13 cellular contexts compared by ENCODE assay signal in genomic region chr13:106530209-106530906, GRCh38. TPM values are rescaled to one million over a fixed set of nuclear protein-coding genes. Genes with fewer than 3 reads are reported as not detected.
DNase-seq lines count a peak whose midpoint lies in the region; ATAC-seq, FAIRE-seq and TF ChIP-seq lines count a peak whose summit lies in the region.
"Had no signal": no experiment of that assay in that cellular context is flagged by ENCODE, and none has a peak within 500 bp of the region (broad histone marks: within the 10 kb centered on the region; RNA-seq: fewer than 3 reads in every experiment).

No MANE protein-coding gene starts in this region.

- no peak overlapping the region for H2BK20ac ChIP-seq in H1 (ENCODE audit: low read length)

- TF ChIP-seq EP300 in H1 (IDR thresholded peaks at IDR 0.05; ENCODE audit: borderline replicate concordance in 1 of 2, low read depth in 2 of 2, low read length in 2 of 2) = no peak

- ATAC-seq in heart left ventricle (peak in 1 of 4 donors; percentile 57), left ventricle myocardium superior (no peak), upper lobe of right lung (no peak), HG03571 (IDR thresholded peaks at IDR 0.05; ENCODE audit: unreplicated experiment) (no peak)
- ATAC-seq: T-helper 17 cell had no signal

- H3K14ac ChIP-seq in H1 (ENCODE audit: insufficient read length) = no peak overlapping the region

- no peaks in the 10 kb centered on the region for H3K9me3 Mint-ChIP-seq in mesothelial cell of epicardium

- H3K23me2 ChIP-seq in H1 (ENCODE audit: low read depth, low read length) = peaks cover 9% of the 10 kb centered on the region

- TF ChIP-seq CTCF in heart left ventricle (IDR thresholded peaks at IDR 0.05) (no peak), H1 (IDR thresholded peaks at IDR 0.05; ENCODE audit: control extremely low read depth in 1 of 3, insufficient read depth in 1 of 3, low read depth in 1 of 3, low read length in 3 of 3) (no peak), mesothelial cell of epicardium (IDR thresholded peaks at IDR 0.05; ENCODE audit: unreplicated experiment) (no peak), upper lobe of right lung (IDR thresholded peaks at IDR 0.05) (no peak)

- H3K9ac ChIP-seq in H1 (replicated peaks in 1 of 4; ENCODE audit: extremely low read depth in 1 of 4, low read depth in 3 of 4, low read length in 3 of 4) = no peak overlapping the region

- peak overlapping the region; percentile 95 for H3K27ac Mint-ChIP-seq in mesothelial cell of epicardium
- H3K27ac Mint-ChIP-seq: T-helper 17 cell had no signal

- H3K27ac ChIP-seq in heart left ventricle = peak overlapping the region in 6 of 12 donors; percentile 23 to 49 (median 41)
- H3K27ac ChIP-seq in H1 (ENCODE audit: low read depth, low read length) = no peak overlapping the region
- H3K27ac ChIP-seq in upper lobe of right lung = peak overlapping the region; percentile 85

- peak overlapping the region in 10 of 12 donors; percentile 7 to 83 (median 75) for H3K4me3 ChIP-seq in heart left ventricle
- H3K4me3 ChIP-seq in H1 (ENCODE audit: extremely low read depth in 1 of 4, insufficient read depth in 2 of 4, low read depth in 3 of 4, low read length in 4 of 4) = peak overlapping the region in 2 of 4 experiments; percentile 8 to 27; a peak in 1 of 8 replicates
- H3K4me3 ChIP-seq in upper lobe of right lung = peak overlapping the region; percentile 62

- DNase-seq in heart left ventricle = peak in 1 of 5 donors; percentile 29
- no peak for DNase-seq in left ventricle myocardium superior
- DNase-seq in H1 (ENCODE audit: low read depth in 1 of 2, low spot score in 2 of 2) = no peak
- DNase-seq in mesothelial cell of epicardium (ENCODE audit: low spot score in 2 of 2, unreplicated experiment in 2 of 2) = no peak
- DNase-seq in upper lobe of right lung = no peak
- DNase-seq in stimulated activated CD8-positive, alpha-beta memory T cell treated with anti-CD3 and anti-CD28 coated beads, Interleukin-4, amount 100 ng/mL, for 48 hours = no peak
- DNase-seq in stimulated activated CD4-positive, alpha-beta T cell treated with anti-CD3 and anti-CD28 coated beads, Interleukin-4, amount 100 ng/mL, for 24 hours = no peak
- DNase-seq: ACHN; foreskin melanocyte; H7; stimulated activated CD4-positive, alpha-beta T cell treated with anti-CD3 and anti-CD28 coated beads, Interleukin-2, amount 100 ng/mL, for 24 hours; T-helper 17 cell had no signal

- no peaks in the 10 kb centered on the region; the same call in 1 of the 2 replicates for H3K79me1 ChIP-seq in H1 (ENCODE audit: low read depth, low read length)

- no peak overlapping the region for H2BK15ac ChIP-seq in H1 (ENCODE audit: low read length)

- no peak overlapping the region for H2BK5ac ChIP-seq in H1 (ENCODE audit: low read depth, low read length)

- FAIRE-seq in H1 (lab: Jason Lieb, UNC) = peak; percentile 7

- no peak overlapping the region for H2AFZ ChIP-seq in H1 (ENCODE audit: low read length)

- H3K27me3 Mint-ChIP-seq in mesothelial cell of epicardium (ENCODE audit: low read depth) = no peaks in the 10 kb centered on the region

- no peak overlapping the region for H4K91ac ChIP-seq in H1 (replicated peaks; ENCODE audit: insufficient read length, low read length)

- H3K23ac ChIP-seq in H1 (ENCODE audit: insufficient read length) = no peak overlapping the region

- POLR2A ChIA-PET in H1 (lab: Charles Lee; ENCODE audit: partially characterized antibody) = interaction anchor here (0.7 to 1.2 kb wide), 2 partner anchors 16 to 23 kb away, joined by 3 to 4 read pairs; no protein-coding TSS in a partner anchor

- no peak overlapping the region for H3K18ac ChIP-seq in H1 (ENCODE audit: extremely low read depth, low read length)

- CTCF ChIA-PET in H1 (lab: Charles Lee; ENCODE audit: partially characterized antibody) = interaction anchor here (0.6 to 1.5 kb wide), 11 partner anchors 8 to 551 kb away, joined by 3 to 6 read pairs (median 3); no protein-coding TSS in a partner anchor

- H3K9me3 ChIP-seq in heart left ventricle (no peaks in the 10 kb centered on the region), H1 (ENCODE audit: insufficient read depth in 2 of 2, low read depth in 1 of 2, low read length in 1 of 2) (no peaks in the 10 kb centered on the region), upper lobe of right lung (no peaks in the 10 kb centered on the region)

- H3K36me3 ChIP-seq in heart left ventricle (no peaks in the 10 kb centered on the region), H1 (ENCODE audit: control insufficient read depth in 2 of 4, insufficient read depth in 4 of 4, low read length in 3 of 4) (no peaks in the 10 kb centered on the region), upper lobe of right lung (no peaks in the 10 kb centered on the region)

- peak overlapping the region; percentile 52 to 56 for H3K4me2 ChIP-seq in H1 (ENCODE audit: insufficient read depth in 1 of 2, low read depth in 2 of 2, low read length in 2 of 2)

- no peak for TF ChIP-seq POLR2A in heart left ventricle (IDR thresholded peaks at IDR 0.05)
- TF ChIP-seq POLR2A in H1 (IDR thresholded peaks at IDR 0.05; ENCODE audit: control extremely low read depth in 1 of 2, low read depth in 2 of 2, low read length in 2 of 2) = no peak

- no peak overlapping the region for H3K56ac ChIP-seq in H1 (replicated peaks; ENCODE audit: insufficient read length, low read depth, low read length)

- 0 out of 2 replicates have a peak overlapping the region, but pooled peaks have one; percentile 30 for H2BK12ac ChIP-seq in H1 (ENCODE audit: low read depth, low read length)

- peaks cover 9% of the 10 kb centered on the region for H3K36me3 Mint-ChIP-seq in mesothelial cell of epicardium

- WGBS in heart left ventricle, 4 donors = 62 to 76% (median 72%) methylated on average over 11 of the region's 11 CpGs
- WGBS in H1 (ENCODE audit: extremely low coverage in 1 of 2, insufficient coverage in 1 of 2, insufficient read length in 1 of 2, insufficient replicate concordance in 2 of 2, low coverage in 1 of 2, low lambda C conversion rate in 2 of 2, missing lambda C conversion rate in 1 of 2), 2 experiments = 31% methylated on average over 11 of the region's 11 CpGs; no CpG with 5 or more reads in 1 of the 2 experiments

- no peak overlapping the region for H3K4ac ChIP-seq in H1 (replicated peaks; ENCODE audit: insufficient read length, low read depth, low read length)

- 0 out of 2 replicates have a peak overlapping the region, but pooled peaks have one; percentile 10 for H2AK5ac ChIP-seq in H1 (ENCODE audit: low read depth, low read length)

- peaks cover 0 to 74% of the 10 kb centered on the region in 2 experiments; a peak in 2 of 4 replicates for H3K79me2 ChIP-seq in H1 (ENCODE audit: control insufficient read depth in 1 of 2, insufficient read depth in 2 of 2, low read length in 2 of 2)

- H4K8ac ChIP-seq in H1 (ENCODE audit: extremely low read depth, insufficient read depth, low read length) = no peak overlapping the region

- peak overlapping the region; percentile 99 for H3K4me3 Mint-ChIP-seq in mesothelial cell of epicardium
- H3K4me3 Mint-ChIP-seq: T-helper 17 cell had no signal

- peaks cover 4 to 17% of the 10 kb centered on the region in 2 experiments for H4K20me1 ChIP-seq in H1 (replicated peaks in 1 of 2; ENCODE audit: control insufficient read depth in 1 of 2, insufficient read depth in 2 of 2, low read length in 2 of 2)

- peaks cover 63% of the 10 kb centered on the region for H3K4me1 Mint-ChIP-seq in mesothelial cell of epicardium

- H3K27me3 ChIP-seq in heart left ventricle (peaks cover 0 to 36% (median 0%) of the 10 kb centered on the region in 9 donors), H1 (replicated peaks in 1 of 4; ENCODE audit: control insufficient read depth in 3 of 4, extremely low read depth in 1 of 4, insufficient read depth in 3 of 4, low read length in 3 of 4) (peaks cover 0 to 14% (median 7%) of the 10 kb centered on the region in 4 experiments; a peak in 5 of 7 replicates), upper lobe of right lung (no peaks in the 10 kb centered on the region)

- H4K5ac ChIP-seq in H1 (ENCODE audit: insufficient read length, low read depth, low read length) = no peak overlapping the region

- TF ChIP-seq RAD21 in H1 (IDR thresholded peaks at IDR 0.05 in 1 of 2, conservative IDR thresholded peaks at IDR 0.05 in 1 of 2; ENCODE audit: low read depth in 2 of 2, low read length in 2 of 2) = no peak

- H3K4me1 ChIP-seq in heart left ventricle = peaks cover 0 to 23% (median 3%) of the 10 kb centered on the region in 12 donors
- H3K4me1 ChIP-seq in H1 (replicated peaks in 1 of 4; ENCODE audit: control insufficient read depth in 3 of 4, insufficient read depth in 4 of 4, low read length in 3 of 4) = peaks cover 14 to 37% (median 26%) of the 10 kb centered on the region in 4 experiments; a peak in 6 of 7 replicates
- peaks cover 10% of the 10 kb centered on the region for H3K4me1 ChIP-seq in upper lobe of right lung

- H2BK120ac ChIP-seq in H1 (replicated peaks; ENCODE audit: low read depth, low read length) = no peak overlapping the region

- intact Hi-C loops in heart left ventricle (cut with DNase I) (loop anchor here (5.0 to 10.0 kb wide), 12 partner anchors 174 to 1958 kb away; no protein-coding TSS in a partner anchor), left ventricle myocardium superior (cut with micrococcal nuclease) (loop anchor here (10.0 kb wide), 1 partner anchor 1956 kb away; no protein-coding TSS in a partner anchor), upper lobe of right lung (cut with DNase I) (no loop called here)

RNA-seq across cellular contexts. Expression of gene EFNB2, which starts 5.1 kb away (rescaled TPM):
- total RNA-seq in heart left ventricle = 10 to 100 TPM in 7 of 9 donors, 1 to 10 TPM in 2; 8.6 to 20.2 (median 12.7) TPM
- polyA plus RNA-seq in heart left ventricle = 10 to 100 TPM in 1 of 2 donors, 1 to 10 TPM in 1; 7.3 to 17.7 TPM
- 9.2 TPM for total RNA-seq in left ventricle myocardium superior
- total RNA-seq in H1 (2021; fragmentation: NEBNext Ultra II Directional; extraction: Animal tissue kit (Norgen Biotek cat#: 25700)) = 10.3 and 12.0 TPM in 2 replicates
- 7.5 and 8.2 TPM in 2 replicates for polyA plus RNA-seq in H1 (2011; rRNA removed)
- 6.7 TPM for polyA plus RNA-seq in H1 (2011; cell fraction: cytosol; rRNA removed)
- polyA plus RNA-seq in H1 (2011; cell fraction: nucleus; rRNA removed) = 11.5 TPM
- 9.7 to 11.3 TPM (median 10.9 TPM) in 4 replicates for polyA plus RNA-seq in H1 (2012, experiment 1 of 2)
- polyA plus RNA-seq in H1 (2012, experiment 2 of 2) = 2.6 TPM
- 11.1 TPM for polyA plus RNA-seq in H1 (2013, experiment 1 of 2)
- 13.3 TPM for polyA plus RNA-seq in H1 (2013, experiment 2 of 2)
- polyA minus RNA-seq in H1 (2011; rRNA and poly(A)+ RNA removed) = 13.7 and 16.9 TPM in 2 replicates
- 10.5 TPM for polyA minus RNA-seq in H1 (2011; cell fraction: cytosol; rRNA and poly(A)+ RNA removed)
- polyA minus RNA-seq in H1 (2011; cell fraction: nucleus; rRNA and poly(A)+ RNA removed) = 14.8 TPM
- total RNA-seq in mesothelial cell of epicardium = 197 to 211 TPM (median 202 TPM) in 3 replicates
- total RNA-seq in upper lobe of right lung = 55.1 TPM

RNA-seq across cellular contexts. Expression of gene ARGLU1, which starts 37.6 kb away (rescaled TPM):
- total RNA-seq in heart left ventricle = 10 to 100 TPM; 14.2 to 35.6 (median 28.1) TPM
- polyA plus RNA-seq in heart left ventricle = 10 to 100 TPM; 25.7 to 54.0 TPM
- 32.4 TPM for total RNA-seq in left ventricle myocardium superior
- total RNA-seq in H1 (2021; fragmentation: NEBNext Ultra II Directional; extraction: Animal tissue kit (Norgen Biotek cat#: 25700)) = 81.2 and 84.9 TPM in 2 replicates
- 45.8 and 47.8 TPM in 2 replicates for polyA plus RNA-seq in H1 (2011; rRNA removed)
- polyA plus RNA-seq in H1 (2011; cell fraction: cytosol; rRNA removed) = 113 TPM
- 118 TPM for polyA plus RNA-seq in H1 (2011; cell fraction: nucleus; rRNA removed)
- 116 to 200 TPM (median 127 TPM) in 4 replicates for polyA plus RNA-seq in H1 (2012, experiment 1 of 2)
- 13.9 TPM for polyA plus RNA-seq in H1 (2012, experiment 2 of 2)
- 157 TPM for polyA plus RNA-seq in H1 (2013, experiment 1 of 2)
- 139 TPM for polyA plus RNA-seq in H1 (2013, experiment 2 of 2)
- 13.4 and 21.1 TPM in 2 replicates for polyA minus RNA-seq in H1 (2011; rRNA and poly(A)+ RNA removed)
- 31.6 TPM for polyA minus RNA-seq in H1 (2011; cell fraction: cytosol; rRNA and poly(A)+ RNA removed)
- 56.3 TPM for polyA minus RNA-seq in H1 (2011; cell fraction: nucleus; rRNA and poly(A)+ RNA removed)
- 231 to 235 TPM (median 233 TPM) in 3 replicates for total RNA-seq in mesothelial cell of epicardium
- total RNA-seq in upper lobe of right lung = 122 TPM
